Comparison of ENCODE assay signal across 14 cellular contexts in the genomic region with DNA sequence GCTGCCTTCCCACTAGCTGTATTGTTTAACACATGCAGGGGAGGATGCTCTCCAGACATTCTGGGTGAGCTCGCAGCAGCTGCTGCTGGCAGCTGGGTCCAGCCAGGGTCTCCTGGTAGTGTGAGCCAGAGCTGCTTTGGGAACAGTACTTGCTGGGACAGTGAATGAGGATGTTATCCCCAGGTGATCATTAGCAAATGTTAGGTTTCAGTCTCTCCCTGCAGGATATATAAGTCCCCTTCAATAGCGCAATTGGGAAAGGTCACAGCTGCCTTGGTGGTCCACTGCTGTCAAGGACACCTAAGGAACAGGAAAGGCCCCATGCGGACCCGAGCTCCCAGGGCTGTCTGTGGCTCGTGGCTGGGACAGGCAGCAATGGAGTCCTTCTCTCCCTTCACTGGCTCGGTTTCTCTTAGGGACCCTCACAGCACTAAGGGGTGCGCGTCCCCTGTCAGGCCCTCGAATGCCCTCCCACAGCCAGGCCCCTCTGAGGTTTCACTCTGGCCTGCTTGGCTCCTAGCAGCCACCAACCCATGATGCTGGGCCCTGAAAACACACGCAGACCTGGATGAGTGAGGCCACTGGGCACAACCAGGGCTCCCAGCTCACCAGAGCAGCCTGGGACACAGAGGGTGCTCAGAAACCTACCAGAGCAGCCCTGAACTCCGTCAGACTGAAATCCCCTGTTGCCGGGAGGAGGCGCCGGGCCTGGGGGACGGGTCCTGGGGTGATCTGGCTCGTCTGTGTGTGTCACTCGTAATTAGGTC.
DNase-seq lines count a peak whose midpoint lies in the region; ATAC-seq, FAIRE-seq and TF ChIP-seq lines count a peak whose summit lies in the region.
"Had no signal": no experiment of that assay in that cellular context is flagged by ENCODE, and none has a peak within 500 bp of the region (broad histone marks: within the 10 kb centered on the region; RNA-seq: fewer than 3 reads in every experiment).

No MANE protein-coding gene starts in this region.

- no peak for FAIRE-seq in keratinocyte (lab: Jason Lieb, UNC)
- FAIRE-seq: H54 had no signal

- dilution Hi-C loops in mammary epithelial cell (cut with HindIII; ENCODE audit: low sequenced_read_pairs) = no loop called here
- dilution Hi-C loops in keratinocyte (cut with MboI; ENCODE audit: extremely low pct_ligation_motif_present, low sequenced_read_pairs) = no loop called here

- intact Hi-C loops in MCF 10A (cut with micrococcal nuclease) = no loop called here
- intact Hi-C loops in mammary epithelial cell (cut with micrococcal nuclease) = no loop called here
- intact Hi-C loops in upper lobe of right lung (cut with DNase I) = no loop called here

- no peak overlapping the region for H3K4me3 ChIP-seq in mammary epithelial cell (replicated peaks in 1 of 3; ENCODE audit: insufficient read depth in 1 of 3, low read depth in 2 of 3, low read length in 3 of 3)
- H3K4me3 ChIP-seq in cardiac fibroblast (replicated peaks in 1 of 2; ENCODE audit: low read depth in 2 of 2, low read length in 2 of 2) = no peak overlapping the region
- H3K4me3 ChIP-seq in keratinocyte (ENCODE audit: control insufficient read depth in 2 of 3, extremely low read depth in 1 of 3, insufficient read depth in 2 of 3, low read depth in 1 of 3, low read length in 3 of 3) = no peak overlapping the region
- no peak overlapping the region for H3K4me3 ChIP-seq in upper lobe of right lung
- H3K4me3 ChIP-seq: breast epithelium had no signal

- CTCF ChIA-PET in MCF 10A (lab: Yijun Ruan, JAX) = interaction anchor here (0.5 to 0.9 kb wide), 4 partner anchors 40 to 451 kb away, joined by 3 to 5 read pairs (median 3); no protein-coding TSS in a partner anchor
- CTCF ChIA-PET in mammary epithelial cell (lab: Charles Lee; ENCODE audit: low non-redundant PET) = no interaction called here

- H3K27ac Mint-ChIP-seq in MCF 10A (ENCODE audit: low read depth, unreplicated experiment) (peak overlapping the region; percentile 70), progenitor cell of endocrine pancreas (no peak overlapping the region)
- H3K27ac Mint-ChIP-seq: naive B cell had no signal

- H2AFZ ChIP-seq in mammary epithelial cell (ENCODE audit: low read depth, low read length) = no peak overlapping the region
- H2AFZ ChIP-seq in keratinocyte (ENCODE audit: control insufficient read depth, low read length) = no peak overlapping the region

- no peak overlapping the region for H3K27ac ChIP-seq in mammary epithelial cell (ENCODE audit: insufficient read depth, low read depth, low read length)
- H3K27ac ChIP-seq in keratinocyte (ENCODE audit: control insufficient read depth, insufficient read depth, low read length) = peak overlapping the region; percentile 63
- H3K27ac ChIP-seq in upper lobe of right lung = peak overlapping the region; percentile 24

- DNase-seq in MCF 10A (ENCODE audit: unreplicated experiment) = no peak
- DNase-seq in mammary epithelial cell = no peak
- DNase-seq in cardiac fibroblast (ENCODE audit: low read depth in 2 of 2) = peak; percentile 11 to 20
- DNase-seq in keratinocyte (ENCODE audit: low read depth, low spot score) = no peak
- peak; percentile 48 for DNase-seq in upper lobe of right lung
- no peak for DNase-seq in NCI-H526 treated with DMSO at 0.1 percent for 48 hours (lab: John Stamatoyannopoulos, UW)
- no peak for DNase-seq in SIG-M5 (lab: John Stamatoyannopoulos, UW)
- no peak for DNase-seq in progenitor cell of endocrine pancreas (ENCODE audit: low spot score, unreplicated experiment)
- DNase-seq: AML-193, naive B cell, substantia nigra, T-helper 2 cell had no signal

- H3K36me3 ChIP-seq in mammary epithelial cell (ENCODE audit: insufficient read depth, low read length) (peaks cover 38% of the 10 kb centered on the region), keratinocyte (ENCODE audit: control insufficient read depth in 2 of 2, extremely low read depth in 1 of 2, insufficient read depth in 2 of 2, low read length in 2 of 2) (peaks cover 43 to 44% of the 10 kb centered on the region in 2 experiments), upper lobe of right lung (peaks cover 11% of the 10 kb centered on the region)
- H3K36me3 ChIP-seq: breast epithelium had no signal

- H3K9me3 ChIP-seq in mammary epithelial cell (replicated peaks; ENCODE audit: insufficient read depth, low read length) = no peaks in the 10 kb centered on the region
- no peaks in the 10 kb centered on the region for H3K9me3 ChIP-seq in keratinocyte (ENCODE audit: control insufficient read depth, low read depth, low read length)
- H3K9me3 ChIP-seq in upper lobe of right lung = no peaks in the 10 kb centered on the region
- H3K9me3 ChIP-seq: breast epithelium had no signal

- H3K4me2 ChIP-seq in mammary epithelial cell (ENCODE audit: insufficient read depth, low read depth, low read length) (no peak overlapping the region), keratinocyte (ENCODE audit: control insufficient read depth, extremely low read depth, insufficient read depth, low read depth, low read length) (no peak overlapping the region)

- peaks cover 50% of the 10 kb centered on the region for H3K79me2 ChIP-seq in mammary epithelial cell (ENCODE audit: insufficient read depth, low read length)
- peaks cover 16% of the 10 kb centered on the region for H3K79me2 ChIP-seq in keratinocyte (ENCODE audit: control insufficient read depth, insufficient read depth, low read length)

- H3K4me1 Mint-ChIP-seq in MCF 10A (ENCODE audit: insufficient read depth, unreplicated experiment) = peaks cover 6% of the 10 kb centered on the region
- peaks cover 25% of the 10 kb centered on the region for H3K4me1 Mint-ChIP-seq in progenitor cell of endocrine pancreas (ENCODE audit: low read depth)

- H3K27me3 Mint-ChIP-seq in MCF 10A (ENCODE audit: insufficient read depth, unreplicated experiment) = no peaks in the 10 kb centered on the region
- H3K27me3 Mint-ChIP-seq in progenitor cell of endocrine pancreas = no peaks in the 10 kb centered on the region

- H3K4me3 Mint-ChIP-seq in MCF 10A (ENCODE audit: unreplicated experiment) (no peak overlapping the region), progenitor cell of endocrine pancreas (ENCODE audit: low read depth) (no peak overlapping the region)
- H3K4me3 Mint-ChIP-seq: naive B cell had no signal

- peaks cover 2% of the 10 kb centered on the region for H3K9me1 ChIP-seq in keratinocyte (ENCODE audit: control insufficient read depth, extremely low read depth, insufficient read depth, low read length)

- H3K9ac ChIP-seq in mammary epithelial cell (ENCODE audit: insufficient read depth, low read length) (no peak overlapping the region), keratinocyte (ENCODE audit: control insufficient read depth, extremely low read depth, insufficient read depth, low read length) (peak overlapping the region; percentile 29)

- peaks cover 100% of the 10 kb centered on the region for H3K36me3 Mint-ChIP-seq in MCF 10A (ENCODE audit: insufficient read depth, unreplicated experiment)
- peaks cover 9% of the 10 kb centered on the region for H3K36me3 Mint-ChIP-seq in progenitor cell of endocrine pancreas (ENCODE audit: insufficient read depth)
- H3K36me3 Mint-ChIP-seq: naive B cell had no signal

- in situ Hi-C loops in mammary epithelial cell (cut with MboI; ENCODE audit: low sequenced_read_pairs in 2 of 2) = no loop called here

- TF ChIP-seq CTCF in MCF 10A (IDR thresholded peaks at IDR 0.05; ENCODE audit: unreplicated experiment) = no peak
- no peak for TF ChIP-seq CTCF in mammary epithelial cell (conservative IDR thresholded peaks at IDR 0.05 in 1 of 2, IDR thresholded peaks at IDR 0.05 in 1 of 2; ENCODE audit: extremely low read depth in 1 of 2, insufficient read depth in 1 of 2, low read depth in 1 of 2, low read length in 2 of 2)
- peak; percentile 16 for TF ChIP-seq CTCF in cardiac fibroblast (IDR thresholded peaks at IDR 0.05; ENCODE audit: low read depth, low read length)
- peak in 1 of 3 experiments; percentile 10 for TF ChIP-seq CTCF in keratinocyte (optimal IDR thresholded peaks at IDR 0.05 in 1 of 3, IDR thresholded peaks at IDR 0.05 in 1 of 3, conservative IDR thresholded peaks at IDR 0.05 in 1 of 3; ENCODE audit: extremely low read depth in 1 of 3, insufficient read depth in 2 of 3, low read length in 3 of 3)
- TF ChIP-seq CTCF in upper lobe of right lung (IDR thresholded peaks at IDR 0.05) = no peak
- no peak for TF ChIP-seq CTCF in progenitor cell of endocrine pancreas (IDR thresholded peaks at IDR 0.05; ENCODE audit: unreplicated experiment)

- no peaks in the 10 kb centered on the region for H4K20me1 ChIP-seq in mammary epithelial cell (ENCODE audit: insufficient read depth, low read length)
- peaks cover 10% of the 10 kb centered on the region for H4K20me1 ChIP-seq in keratinocyte (ENCODE audit: control insufficient read depth, extremely low read depth, insufficient read depth, low read length)

- POLR2A ChIA-PET in MCF 10A (lab: Yijun Ruan, JAX) = interaction anchor here (0.6 to 1.7 kb wide), 2 partner anchors 26 to 43 kb away, joined by 3 read pairs; no protein-coding TSS in a partner anchor

- no peaks in the 10 kb centered on the region for H3K9me3 Mint-ChIP-seq in MCF 10A (ENCODE audit: unreplicated experiment)
- no peaks in the 10 kb centered on the region for H3K9me3 Mint-ChIP-seq in progenitor cell of endocrine pancreas (ENCODE audit: low read depth)

- H3K4me1 ChIP-seq in mammary epithelial cell (ENCODE audit: insufficient read depth, low read length) (peaks cover 7% of the 10 kb centered on the region), keratinocyte (ENCODE audit: control insufficient read depth, extremely low read depth, insufficient read depth, low read length) (peaks cover 19% of the 10 kb centered on the region), upper lobe of right lung (no peaks in the 10 kb centered on the region)
- H3K4me1 ChIP-seq: breast epithelium had no signal

- no peak for ATAC-seq in upper lobe of right lung

- H3K27me3 ChIP-seq in mammary epithelial cell (ENCODE audit: insufficient read depth, low read length) = no peaks in the 10 kb centered on the region
- no peaks in the 10 kb centered on the region for H3K27me3 ChIP-seq in keratinocyte (ENCODE audit: control insufficient read depth, extremely low read depth, insufficient read depth, low read length)
- H3K27me3 ChIP-seq in upper lobe of right lung = no peaks in the 10 kb centered on the region
- H3K27me3 ChIP-seq: breast epithelium had no signal

- no TSS peak for BruUV-seq in MCF 10A (replicated peaks; lab: Mats Ljungman, UMichigan)
- no TSS peak for BruUV-seq in mammary epithelial cell (replicated peaks; lab: Mats Ljungman, UMichigan)

- WGBS in mammary epithelial cell (ENCODE audit: low coverage, missing lambda C conversion rate) = 92% methylated on average over 15 of the region's 17 CpGs

Comparison
In these comparisons a context has a peak if more than half of its experiments do, and no peak if none do; other contexts are left out.
1. DNase-seq: peak in cardiac fibroblast (2 of 2) and upper lobe of right lung (single experiment); none in MCF 10A (single experiment), mammary epithelial cell (single experiment), keratinocyte (single experiment), NCI-H526 treated with DMSO at 0.1 percent for 48 hours (single experiment), SIG-M5 (single experiment) and progenitor cell of endocrine pancreas (single experiment).